In genomic region chr1:91819038-91819788, GRCh38 we compare ENCODE assay signal across 17 cellular contexts.
DNase-seq lines count a peak whose midpoint lies in the region; ATAC-seq and TF ChIP-seq lines count a peak whose summit lies in the region.
"Had no signal": no experiment of that assay in that cellular context is flagged by ENCODE, and none has a peak within 500 bp of the region (broad histone marks: within the 10 kb centered on the region; RNA-seq: fewer than 3 reads in every experiment).

No MANE protein-coding gene starts in this region.

- H3K27me3 Mint-ChIP-seq in HFFc6 (ENCODE audit: insufficient read depth) = no peaks in the 10 kb centered on the region

- H3K27ac ChIP-seq in adrenal gland (peak overlapping the region; percentile 7 to 78 (median 65)), spleen (peak overlapping the region in 7 of 8 donors; percentile 72 to 81 (median 77))
- H3K27ac ChIP-seq: BLaER1 treated with 17β-estradiol and CSF1 and Interleukin-3, amounts not matched to agents 10 nM and 100 nM had no signal

- H3K36me3 ChIP-seq in adrenal gland (replicated peaks in 1 of 2) = no peaks in the 10 kb centered on the region
- H3K36me3 ChIP-seq in spleen = no peaks in the 10 kb centered on the region
- H3K36me3 ChIP-seq: BLaER1 treated with 17β-estradiol and CSF1 and Interleukin-3, amounts not matched to agents 10 nM and 100 nM had no signal

- peaks cover 26% of the 10 kb centered on the region for H3K4me1 Mint-ChIP-seq in HFFc6 (ENCODE audit: low read depth)
- H3K4me1 Mint-ChIP-seq: activated B cell treated with CpG ODN at 0.5 μM for 24 hours, memory B cell had no signal

- H3K9me3 ChIP-seq in adrenal gland (replicated peaks in 1 of 3) = no peaks in the 10 kb centered on the region
- no peaks in the 10 kb centered on the region for H3K9me3 ChIP-seq in spleen
- H3K9me3 ChIP-seq: BLaER1 treated with 17β-estradiol and CSF1 and Interleukin-3, amounts not matched to agents 10 nM and 100 nM had no signal

- TF ChIP-seq POLR2A in adrenal gland (IDR thresholded peaks at IDR 0.05) = no peak
- no peak for TF ChIP-seq POLR2A in spleen (IDR thresholded peaks at IDR 0.05)

- H3K4me3 Mint-ChIP-seq in HFFc6 = no peak overlapping the region
- H3K4me3 Mint-ChIP-seq: activated B cell treated with CpG ODN at 0.5 μM for 24 hours; activated naive CD8-positive, alpha-beta T cell treated with anti-CD3 and anti-CD28 coated beads for 36 hours; memory B cell had no signal

- TF ChIP-seq CTCF in HFFc6 (IDR thresholded peaks at IDR 0.05) = no peak
- TF ChIP-seq CTCF in adrenal gland (IDR thresholded peaks at IDR 0.05) = no peak
- no peak for TF ChIP-seq CTCF in spleen (IDR thresholded peaks at IDR 0.05 in 8 of 11, conservative IDR thresholded peaks at IDR 0.05 in 3 of 11)

- no peak for DNase-seq in HFFc6
- no peak for DNase-seq in adrenal gland
- DNase-seq in left kidney (ENCODE audit: low read depth, low spot score) = peak; percentile 65
- no peak for DNase-seq in spleen
- DNase-seq in SIG-M5 (lab: John Stamatoyannopoulos, UW) = no peak
- DNase-seq: activated B cell treated with CpG ODN at 0.5 μM for 24 hours; activated naive CD8-positive, alpha-beta T cell treated with anti-CD3 and anti-CD28 coated beads for 36 hours; EL; erythroblast; NCI-H1436 treated with DMSO at 0.1 percent for 48 hours; stimulated activated CD4-positive, alpha-beta T cell treated with anti-CD3 and anti-CD28 coated beads, Interleukin-1b, Interleukin-23, amount 100 ng/mL, for 48 hours had no signal

- H3K27me3 ChIP-seq in adrenal gland (no peaks in the 10 kb centered on the region), spleen (replicated peaks in 1 of 7) (no peaks in the 10 kb centered on the region)
- H3K27me3 ChIP-seq: BLaER1 treated with 17β-estradiol and CSF1 and Interleukin-3, amounts not matched to agents 10 nM and 100 nM had no signal

- H3K4me3 ChIP-seq in adrenal gland (no peak overlapping the region), spleen (no peak overlapping the region)
- H3K4me3 ChIP-seq: BLaER1 treated with 17β-estradiol and CSF1 and Interleukin-3, amounts not matched to agents 10 nM and 100 nM; GM12878 had no signal

- H3K4me1 ChIP-seq in adrenal gland (replicated peaks in 1 of 2) = peaks cover 39 to 75% of the 10 kb centered on the region in 2 donors
- peaks cover 13 to 81% (median 33%) of the 10 kb centered on the region in 6 donors for H3K4me1 ChIP-seq in spleen

- WGBS in adrenal gland, 4 donors = 48 to 66% (median 54%) methylated on average over 7 to 11 of the region's 11 CpGs
- 59 to 81% (median 72%) methylated on average over 11 of the region's 11 CpGs for WGBS in spleen, 5 donors

- no peaks in the 10 kb centered on the region for H3K9me3 Mint-ChIP-seq in HFFc6
- H3K9me3 Mint-ChIP-seq: activated B cell treated with CpG ODN at 0.5 μM for 24 hours had no signal

- intact Hi-C loops in adrenal gland (cut with DNase I) = no loop called here
- intact Hi-C loops in spleen (cut with DNase I; ENCODE audit: low total_unique reads) = no loop called here

- no peak for ATAC-seq in HG02623 (IDR thresholded peaks at IDR 0.05; ENCODE audit: unreplicated experiment)
- ATAC-seq in HG02938 (IDR thresholded peaks at IDR 0.05; ENCODE audit: unreplicated experiment) = no peak
- ATAC-seq: SK-N-SH treated with all-trans-retinoic acid at 6 μM for 48 hours had no signal

- H3K36me3 Mint-ChIP-seq in HFFc6 (ENCODE audit: low read depth) = no peaks in the 10 kb centered on the region
- H3K36me3 Mint-ChIP-seq: memory B cell had no signal

- H3K27ac Mint-ChIP-seq in HFFc6 = peak overlapping the region; percentile 37; the same call in 1 of the 2 replicates
- H3K27ac Mint-ChIP-seq: activated B cell treated with CpG ODN at 0.5 μM for 24 hours; activated naive CD8-positive, alpha-beta T cell treated with anti-CD3 and anti-CD28 coated beads for 36 hours; memory B cell had no signal
